1 cellular context compared by ENCODE assay signal in the genomic region with DNA sequence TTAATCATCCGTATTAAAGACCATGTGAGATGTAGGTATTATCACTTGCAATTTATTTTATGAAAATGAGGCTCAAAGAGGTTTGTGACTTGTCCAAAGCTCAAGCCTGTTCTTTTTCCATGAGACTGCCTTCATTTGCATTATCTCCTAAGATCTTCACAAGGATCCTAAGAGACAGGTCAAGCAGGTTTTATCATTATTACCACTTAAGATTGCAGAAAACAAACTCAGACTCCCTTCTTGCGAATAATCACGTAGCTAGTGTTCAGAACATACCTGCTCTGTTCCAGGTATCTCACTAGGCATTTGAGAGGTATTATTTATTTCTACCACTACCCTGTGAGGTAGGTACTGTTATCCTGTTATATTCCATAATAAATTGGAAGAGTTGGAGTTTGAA.
TF ChIP-seq lines count a peak whose summit lies in the region.

No MANE protein-coding gene starts in this region.

TF ChIP-seq in H1, 55 proteins besides CTCF, POLR2A, EP300 and RAD21 (continued from another document):
- TF ChIP-seq, protein P1, sequence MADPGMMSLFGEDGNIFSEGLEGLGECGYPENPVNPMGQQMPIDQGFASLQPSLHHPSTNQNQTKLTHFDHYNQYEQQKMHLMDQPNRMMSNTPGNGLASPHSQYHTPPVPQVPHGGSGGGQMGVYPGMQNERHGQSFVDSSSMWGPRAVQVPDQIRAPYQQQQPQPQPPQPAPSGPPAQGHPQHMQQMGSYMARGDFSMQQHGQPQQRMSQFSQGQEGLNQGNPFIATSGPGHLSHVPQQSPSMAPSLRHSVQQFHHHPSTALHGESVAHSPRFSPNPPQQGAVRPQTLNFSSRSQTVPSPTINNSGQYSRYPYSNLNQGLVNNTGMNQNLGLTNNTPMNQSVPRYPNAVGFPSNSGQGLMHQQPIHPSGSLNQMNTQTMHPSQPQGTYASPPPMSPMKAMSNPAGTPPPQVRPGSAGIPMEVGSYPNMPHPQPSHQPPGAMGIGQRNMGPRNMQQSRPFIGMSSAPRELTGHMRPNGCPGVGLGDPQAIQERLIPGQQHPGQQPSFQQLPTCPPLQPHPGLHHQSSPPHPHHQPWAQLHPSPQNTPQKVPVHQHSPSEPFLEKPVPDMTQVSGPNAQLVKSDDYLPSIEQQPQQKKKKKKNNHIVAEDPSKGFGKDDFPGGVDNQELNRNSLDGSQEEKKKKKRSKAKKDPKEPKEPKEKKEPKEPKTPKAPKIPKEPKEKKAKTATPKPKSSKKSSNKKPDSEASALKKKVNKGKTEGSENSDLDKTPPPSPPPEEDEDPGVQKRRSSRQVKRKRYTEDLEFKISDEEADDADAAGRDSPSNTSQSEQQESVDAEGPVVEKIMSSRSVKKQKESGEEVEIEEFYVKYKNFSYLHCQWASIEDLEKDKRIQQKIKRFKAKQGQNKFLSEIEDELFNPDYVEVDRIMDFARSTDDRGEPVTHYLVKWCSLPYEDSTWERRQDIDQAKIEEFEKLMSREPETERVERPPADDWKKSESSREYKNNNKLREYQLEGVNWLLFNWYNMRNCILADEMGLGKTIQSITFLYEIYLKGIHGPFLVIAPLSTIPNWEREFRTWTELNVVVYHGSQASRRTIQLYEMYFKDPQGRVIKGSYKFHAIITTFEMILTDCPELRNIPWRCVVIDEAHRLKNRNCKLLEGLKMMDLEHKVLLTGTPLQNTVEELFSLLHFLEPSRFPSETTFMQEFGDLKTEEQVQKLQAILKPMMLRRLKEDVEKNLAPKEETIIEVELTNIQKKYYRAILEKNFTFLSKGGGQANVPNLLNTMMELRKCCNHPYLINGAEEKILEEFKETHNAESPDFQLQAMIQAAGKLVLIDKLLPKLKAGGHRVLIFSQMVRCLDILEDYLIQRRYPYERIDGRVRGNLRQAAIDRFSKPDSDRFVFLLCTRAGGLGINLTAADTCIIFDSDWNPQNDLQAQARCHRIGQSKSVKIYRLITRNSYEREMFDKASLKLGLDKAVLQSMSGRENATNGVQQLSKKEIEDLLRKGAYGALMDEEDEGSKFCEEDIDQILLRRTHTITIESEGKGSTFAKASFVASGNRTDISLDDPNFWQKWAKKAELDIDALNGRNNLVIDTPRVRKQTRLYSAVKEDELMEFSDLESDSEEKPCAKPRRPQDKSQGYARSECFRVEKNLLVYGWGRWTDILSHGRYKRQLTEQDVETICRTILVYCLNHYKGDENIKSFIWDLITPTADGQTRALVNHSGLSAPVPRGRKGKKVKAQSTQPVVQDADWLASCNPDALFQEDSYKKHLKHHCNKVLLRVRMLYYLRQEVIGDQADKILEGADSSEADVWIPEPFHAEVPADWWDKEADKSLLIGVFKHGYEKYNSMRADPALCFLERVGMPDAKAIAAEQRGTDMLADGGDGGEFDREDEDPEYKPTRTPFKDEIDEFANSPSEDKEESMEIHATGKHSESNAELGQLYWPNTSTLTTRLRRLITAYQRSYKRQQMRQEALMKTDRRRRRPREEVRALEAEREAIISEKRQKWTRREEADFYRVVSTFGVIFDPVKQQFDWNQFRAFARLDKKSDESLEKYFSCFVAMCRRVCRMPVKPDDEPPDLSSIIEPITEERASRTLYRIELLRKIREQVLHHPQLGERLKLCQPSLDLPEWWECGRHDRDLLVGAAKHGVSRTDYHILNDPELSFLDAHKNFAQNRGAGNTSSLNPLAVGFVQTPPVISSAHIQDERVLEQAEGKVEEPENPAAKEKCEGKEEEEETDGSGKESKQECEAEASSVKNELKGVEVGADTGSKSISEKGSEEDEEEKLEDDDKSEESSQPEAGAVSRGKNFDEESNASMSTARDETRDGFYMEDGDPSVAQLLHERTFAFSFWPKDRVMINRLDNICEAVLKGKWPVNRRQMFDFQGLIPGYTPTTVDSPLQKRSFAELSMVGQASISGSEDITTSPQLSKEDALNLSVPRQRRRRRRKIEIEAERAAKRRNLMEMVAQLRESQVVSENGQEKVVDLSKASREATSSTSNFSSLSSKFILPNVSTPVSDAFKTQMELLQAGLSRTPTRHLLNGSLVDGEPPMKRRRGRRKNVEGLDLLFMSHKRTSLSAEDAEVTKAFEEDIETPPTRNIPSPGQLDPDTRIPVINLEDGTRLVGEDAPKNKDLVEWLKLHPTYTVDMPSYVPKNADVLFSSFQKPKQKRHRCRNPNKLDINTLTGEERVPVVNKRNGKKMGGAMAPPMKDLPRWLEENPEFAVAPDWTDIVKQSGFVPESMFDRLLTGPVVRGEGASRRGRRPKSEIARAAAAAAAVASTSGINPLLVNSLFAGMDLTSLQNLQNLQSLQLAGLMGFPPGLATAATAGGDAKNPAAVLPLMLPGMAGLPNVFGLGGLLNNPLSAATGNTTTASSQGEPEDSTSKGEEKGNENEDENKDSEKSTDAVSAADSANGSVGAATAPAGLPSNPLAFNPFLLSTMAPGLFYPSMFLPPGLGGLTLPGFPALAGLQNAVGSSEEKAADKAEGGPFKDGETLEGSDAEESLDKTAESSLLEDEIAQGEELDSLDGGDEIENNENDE (IDR thresholded peaks at IDR 0.05; ENCODE audit: insufficient replicate concordance, low read length), result no peak
- no peak for TF ChIP-seq RNF2 (IDR thresholded peaks at IDR 0.05; ENCODE audit: borderline replicate concordance, low read depth, low read length, missing control alignments, poor library complexity, severe bottlenecking)
- no peak for TF ChIP-seq TAF7 (optimal IDR thresholded peaks at IDR 0.05; ENCODE audit: borderline replicate concordance, low read depth, low read length)
- TF ChIP-seq EGR1 (IDR thresholded peaks at IDR 0.05; ENCODE audit: borderline replicate concordance, low read depth, low read length), result no peak
- no peak for TF ChIP-seq JUND (IDR thresholded peaks at IDR 0.05; ENCODE audit: low read length)
- no peak for TF ChIP-seq BRCA1 (IDR thresholded peaks at IDR 0.05; ENCODE audit: low read depth, low read length)
- TF ChIP-seq CBX8 (IDR thresholded peaks at IDR 0.05; ENCODE audit: borderline replicate concordance, low read depth, low read length), result no peak
- TF ChIP-seq TBP (IDR thresholded peaks at IDR 0.05; ENCODE audit: low read depth, low read length), result no peak
- TF ChIP-seq SUZ12 (IDR thresholded peaks at IDR 0.05; ENCODE audit: low read length), result no peak
- TF ChIP-seq CEBPB (IDR thresholded peaks at IDR 0.05; ENCODE audit: low read depth, low read length), result no peak
- TF ChIP-seq SIN3A (conservative IDR thresholded peaks at IDR 0.05 in 1 of 2, IDR thresholded peaks at IDR 0.05 in 1 of 2; ENCODE audit: low read depth in 1 of 2, low read length in 2 of 2), result no peak
